8 cellular contexts compared by ENCODE assay signal in genomic region chr1:165768513-165769394, GRCh38. TPM values are rescaled to one million over a fixed set of nuclear protein-coding genes. Genes with fewer than 3 reads are reported as not detected.
A peak's percentile ranks its signal among the peaks of the same experiment; 100 is the strongest.
DNase-seq lines count a peak whose midpoint lies in the region; ATAC-seq, FAIRE-seq and TF ChIP-seq lines count a peak whose summit lies in the region.

Gene TMCO1, minus strand, starts transcription at chr1:165768868. Its CDS starts 117 bp downstream, at chr1:165768751.

- peak; percentile 86 for DNase-seq in GM19239 (ENCODE audit: insufficient read length, low spot score)
- peak; percentile 100 for DNase-seq in NCI-H526 (lab: John Stamatoyannopoulos, UW)
- peak; percentile 94 for DNase-seq in activated CD4-positive, alpha-beta T cell treated with anti-CD3 and anti-CD28 coated beads for 48 hours
- peak; percentile 98 for DNase-seq in colonic mucosa
- DNase-seq in kidney tubule cell (ENCODE audit: low spot score), result peak; percentile 98
- peak; percentile 74 to 86 (median 83) for DNase-seq in stimulated activated CD4-positive, alpha-beta T cell treated with anti-CD3 and anti-CD28 coated beads, Interleukin-1b, Interleukin-23, amount 100 ng/mL, for 24 hours (ENCODE audit: low read depth in 4 of 4, low spot score in 1 of 4)

- H3K27ac ChIP-seq in BLaER1, result peak within 1 kb of the TSS; percentile 74
- H3K27ac ChIP-seq in colonic mucosa, result peak within 1 kb of the TSS; percentile 88

- FAIRE-seq in GM19239 (lab: Jason Lieb, UNC), result peak; percentile 100

- H3K4me1 ChIP-seq in BLaER1 (peaks cover 21% of the 10 kb centered on the region; the same call in 1 of the 2 replicates), colonic mucosa (peaks cover 3% of the 10 kb centered on the region)

- intact Hi-C loops in colonic mucosa (cut with DNase I), result loop anchor here (5.0 to 10.0 kb wide), 2 partner anchors 134 to 144 kb away; partner anchors contain the start of gene MGST3

- ATAC-seq in HG03457 (IDR thresholded peaks at IDR 0.05; ENCODE audit: unreplicated experiment), result peak; percentile 99

- H3K27me3 ChIP-seq in BLaER1 (no peaks in the 10 kb centered on the region), colonic mucosa (no peaks in the 10 kb centered on the region)

- peak within 1 kb of the TSS; percentile 87 for H3K4me2 ChIP-seq in BLaER1

- H3K9me3 ChIP-seq in BLaER1 (peaks cover 5% of the 10 kb centered on the region; the same call in 1 of the 2 replicates), colonic mucosa (no peaks in the 10 kb centered on the region)

- H3K4me3 ChIP-seq in BLaER1, result peak within 1 kb of the TSS; percentile 74
- peak within 1 kb of the TSS; percentile 69 for H3K4me3 ChIP-seq in colonic mucosa

- H3K36me3 ChIP-seq in BLaER1 (peaks cover 41% of the 10 kb centered on the region), colonic mucosa (no peaks in the 10 kb centered on the region)

- H3K9ac ChIP-seq in BLaER1 (peak within 1 kb of the TSS; percentile 79), colonic mucosa (ENCODE audit: low read depth in 2 of 2, low read length in 2 of 2) (peak within 1 kb of the TSS; percentile 82 to 86)

- no peak for TF ChIP-seq CTCF in colonic mucosa (IDR thresholded peaks at IDR 0.05)

- H4K20me1 ChIP-seq in BLaER1, result peaks cover 11% of the 10 kb centered on the region; the same call in 1 of the 2 replicates

RNA-seq across cellular contexts. Expression of gene TMCO1, which starts in this region (rescaled TPM):
- 100 to 1,000 TPM; 149 to 173 TPM for total RNA-seq in colonic mucosa

Comparison
In these comparisons a context has a peak if more than half of its experiments do, and no peak if none do; other contexts are left out.
1. Peak in every context shown above with its lines: DNase-seq, ATAC-seq, H3K4me3 ChIP-seq and H3K27ac ChIP-seq.